Comparison of ENCODE assay signal across 15 cellular contexts in the genomic region with DNA sequence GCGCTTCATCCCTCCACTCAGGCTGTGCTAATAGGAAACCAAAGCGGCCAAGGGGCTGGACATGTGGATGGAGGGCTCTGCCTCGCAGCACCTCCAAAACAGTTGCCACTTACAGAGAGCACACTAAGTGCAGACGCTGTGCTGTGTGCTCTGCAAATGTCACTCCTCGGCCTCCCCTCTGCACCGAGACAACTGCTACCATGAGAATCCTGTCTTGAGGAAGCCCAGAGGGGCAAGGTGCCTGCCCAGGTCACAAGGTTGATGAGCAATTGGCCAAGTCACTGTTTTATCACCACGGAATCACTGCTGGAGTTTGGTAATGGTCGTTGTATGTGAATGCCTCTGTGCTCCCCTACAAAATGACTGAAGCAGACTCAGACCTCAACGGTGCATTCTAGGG.
"Had no signal": no experiment of that assay in that cellular context is flagged by ENCODE, and none has a peak within 500 bp of the region (broad histone marks: within the 10 kb centered on the region; RNA-seq: fewer than 3 reads in every experiment).

No MANE protein-coding gene starts in this region.

- H3K27me3 ChIP-seq: sigmoid colon had no signal

- DNase-seq: activated CD4-positive, CD25-positive, alpha-beta regulatory T cell treated with anti-CD3 and anti-CD28 coated beads, Interleukin-2, amount 50 U/mL, for 72 hours; activated CD8-positive, alpha-beta memory T cell treated with anti-CD3 and anti-CD28 coated beads, Interleukin-2, amount 50 U/mL, for 4 hours; activated CD8-positive, alpha-beta T cell treated with anti-CD3 and anti-CD28 coated beads for 36 hours; activated gamma-delta T cell treated with Interleukin-2 at 50 U/mL for 16 hours; activated naive CD8-positive, alpha-beta T cell treated with anti-CD3 and anti-CD28 coated beads, Interleukin-2, amount 10 ng/mL, durations not matched to agents 7 days and 5 days; activated T-cell treated with anti-CD3 and anti-CD28 coated beads, Interleukin-2, amount 50 U/mL, for 72 hours; effector CD4-positive, alpha-beta T cell; naive thymus-derived CD8-positive, alpha-beta T cell; sigmoid colon; stimulated activated CD4-positive, alpha-beta T cell treated with anti-CD3 and anti-CD28 coated beads, Interleukin-15, amount 100 ng/mL, for 24 hours; stimulated activated CD4-positive, alpha-beta T cell treated with anti-CD3 and anti-CD28 coated beads, Interleukin-4, amount 100 ng/mL, for 24 hours; stimulated activated naive CD8-positive, alpha-beta T cell treated with anti-CD3 and anti-CD28 coated beads, Interleukin-15, amount 100 ng/mL, for 72 hours; T-helper 2 cell had no signal

- H3K4me3 ChIP-seq: lung, sigmoid colon had no signal

- H3K9me3 ChIP-seq: neutrophil, sigmoid colon had no signal

- ATAC-seq: activated CD8-positive, alpha-beta T cell treated with anti-CD3 and anti-CD28 coated beads for 36 hours; activated T-cell treated with anti-CD3 and anti-CD28 coated beads, Interleukin-2, amount 50 U/mL, for 72 hours; naive thymus-derived CD8-positive, alpha-beta T cell; stimulated activated naive CD8-positive, alpha-beta T cell treated with anti-CD3 and anti-CD28 coated beads, Interleukin-15, amount 100 ng/mL, for 72 hours had no signal

- H3K27ac ChIP-seq: neutrophil had no signal

- H3K36me3 ChIP-seq: neutrophil had no signal
